Comparison of ENCODE assay signal across 19 cellular contexts in genomic region chrX:18575744-18576143, GRCh38.
DNase-seq lines count a peak whose midpoint lies in the region; ATAC-seq, FAIRE-seq and TF ChIP-seq lines count a peak whose summit lies in the region.
"Had no signal": no experiment of that assay in that cellular context is flagged by ENCODE, and none has a peak within 500 bp of the region (broad histone marks: within the 10 kb centered on the region; RNA-seq: fewer than 3 reads in every experiment).

No MANE protein-coding gene starts in this region.

- peaks cover 7% of the 10 kb centered on the region for H3K4me1 ChIP-seq in mammary epithelial cell (ENCODE audit: insufficient read depth, low read length)
- H3K4me1 ChIP-seq in foreskin keratinocyte: peaks cover 6% of the 10 kb centered on the region
- H3K4me1 ChIP-seq: Caco-2, HAP-1 had no signal

- H3K9ac ChIP-seq in mammary epithelial cell (ENCODE audit: insufficient read depth, low read length): no peak overlapping the region
- H3K9ac ChIP-seq: GM23248 had no signal

- ATAC-seq in foreskin keratinocyte: no peak
- no peak for ATAC-seq in HG02981 (IDR thresholded peaks at IDR 0.05; ENCODE audit: unreplicated experiment)
- ATAC-seq: A549 had no signal

- no peak for FAIRE-seq in HTR-8/SVneo (lab: Jason Lieb, UNC)
- FAIRE-seq: G401.6, GM12892, GM18507 had no signal

- peak; percentile 2 for DNase-seq in NCI-H82 (lab: John Stamatoyannopoulos, UW)
- DNase-seq in NCI-H82 treated with DMSO at 0.1 percent for 48 hours (lab: John Stamatoyannopoulos, UW; ENCODE audit: unreplicated experiment): no peak
- DNase-seq in mammary epithelial cell: peak; percentile 74
- peak; percentile 49 to 77 for DNase-seq in foreskin keratinocyte
- DNase-seq in HTR-8/SVneo (ENCODE audit: insufficient read length, low spot score): no peak
- DNase-seq in stimulated activated CD4-positive, alpha-beta T cell treated with anti-CD3 and anti-CD28 coated beads, Interleukin-4, amount 100 ng/mL, for 1 hour: no peak
- DNase-seq: AML-193; Caco-2; CD4-positive, alpha-beta T cell; GM23248 had no signal

- no peaks in the 10 kb centered on the region for H3K36me3 ChIP-seq in mammary epithelial cell (ENCODE audit: insufficient read depth, low read length)
- H3K36me3 ChIP-seq: HAP-1 had no signal

- TF ChIP-seq CTCF in mammary epithelial cell (conservative IDR thresholded peaks at IDR 0.05 in 1 of 2, IDR thresholded peaks at IDR 0.05 in 1 of 2; ENCODE audit: extremely low read depth in 1 of 2, insufficient read depth in 1 of 2, low read depth in 1 of 2, low read length in 2 of 2) (no peak), foreskin keratinocyte (conservative IDR thresholded peaks at IDR 0.05) (no peak)

- in situ Hi-C loops in mammary epithelial cell (cut with MboI; ENCODE audit: low sequenced_read_pairs in 2 of 2): no loop called here

- H3K27me3 ChIP-seq in mammary epithelial cell (ENCODE audit: insufficient read depth, low read length): no peaks in the 10 kb centered on the region
- H3K27me3 ChIP-seq in foreskin keratinocyte: no peaks in the 10 kb centered on the region

- H3K4me2 ChIP-seq in mammary epithelial cell (ENCODE audit: insufficient read depth, low read depth, low read length): no peak overlapping the region
- H3K4me2 ChIP-seq: A549 had no signal

- no TSS peak for BruUV-seq in mammary epithelial cell (replicated peaks; lab: Mats Ljungman, UMichigan)

- H3K9me3 ChIP-seq in mammary epithelial cell (replicated peaks; ENCODE audit: insufficient read depth, low read length): no peaks in the 10 kb centered on the region
- H3K9me3 ChIP-seq: A549, Caco-2, HAP-1 had no signal

- no peak overlapping the region for H3K4me3 ChIP-seq in mammary epithelial cell (replicated peaks in 1 of 3; ENCODE audit: insufficient read depth in 1 of 3, low read depth in 2 of 3, low read length in 3 of 3)
- H3K4me3 ChIP-seq: A549, GM23248, HAP-1 had no signal

- CTCF ChIA-PET in mammary epithelial cell (lab: Charles Lee; ENCODE audit: low non-redundant PET): interaction anchor here (0.6 kb wide), 1 partner anchor 155 kb away, joined by 3 read pairs; no protein-coding TSS in a partner anchor

- no peak overlapping the region for H3K27ac ChIP-seq in mammary epithelial cell (ENCODE audit: insufficient read depth, low read depth, low read length)
- no peak overlapping the region for H3K27ac ChIP-seq in foreskin keratinocyte
- H3K27ac ChIP-seq: 22Rv1, A549, C4-2B, GM23248, HL-60 had no signal

- no peaks in the 10 kb centered on the region for H3K79me2 ChIP-seq in mammary epithelial cell (ENCODE audit: insufficient read depth, low read length)

- no peak overlapping the region for H2AFZ ChIP-seq in mammary epithelial cell (ENCODE audit: low read depth, low read length)
- H2AFZ ChIP-seq: GM23248 had no signal

- WGBS in mammary epithelial cell (ENCODE audit: low coverage, missing lambda C conversion rate): 10% methylated on average over 1 of the region's 1 CpG

- dilution Hi-C loops in mammary epithelial cell (cut with HindIII; ENCODE audit: low sequenced_read_pairs): no loop called here

- intact Hi-C loops in mammary epithelial cell (cut with micrococcal nuclease): loop anchor here (5.0 kb wide), 1 partner anchor 148 kb away; the partner anchor contains the start of gene CDKL5

- no peaks in the 10 kb centered on the region for H4K20me1 ChIP-seq in mammary epithelial cell (ENCODE audit: insufficient read depth, low read length)

Comparison
In these comparisons a context has a peak if more than half of its experiments do, and no peak if none do; other contexts are left out.
1. DNase-seq: peak in NCI-H82 (single experiment), mammary epithelial cell (single experiment) and foreskin keratinocyte (2 of 2); none in NCI-H82 treated with DMSO at 0.1 percent for 48 hours (single experiment), HTR-8/SVneo (single experiment) and stimulated activated CD4-positive, alpha-beta T cell treated with anti-CD3 and anti-CD28 coated beads, Interleukin-4, amount 100 ng/mL, for 1 hour (single experiment).